Comparison of ENCODE assay signal across 21 cellular contexts in the genomic region with DNA sequence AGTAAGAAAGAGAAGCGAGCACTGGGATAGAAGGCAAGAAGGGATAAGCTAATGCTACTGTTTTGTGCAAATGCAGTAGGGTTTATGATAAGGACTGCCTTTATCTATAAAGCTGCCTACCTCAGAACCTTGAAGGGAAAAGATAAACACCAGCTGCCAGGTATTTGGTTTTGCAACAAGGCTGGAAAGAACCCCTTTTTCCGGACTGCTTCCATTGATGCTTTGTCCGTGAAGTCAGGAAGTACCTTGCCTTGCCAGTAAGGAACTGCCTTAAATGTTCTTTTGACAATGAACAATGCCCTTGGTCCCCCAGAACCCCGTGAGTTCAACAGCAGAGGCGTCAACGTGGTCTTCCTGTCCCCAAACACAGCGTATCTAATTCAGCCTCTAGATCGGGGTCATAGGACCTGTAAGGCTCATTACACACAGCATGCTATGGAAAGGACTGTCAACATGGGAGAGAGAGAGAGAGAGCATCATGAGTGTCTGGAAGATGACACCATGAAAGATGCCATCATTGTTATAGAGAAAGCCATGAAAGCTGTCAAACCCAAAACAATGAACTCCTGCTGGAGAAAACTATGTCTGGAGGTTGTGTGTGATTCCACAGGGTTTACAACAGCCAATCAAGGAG.
DNase-seq lines count a peak whose midpoint lies in the region; ATAC-seq and TF ChIP-seq lines count a peak whose summit lies in the region.
"Had no signal": no experiment of that assay in that cellular context is flagged by ENCODE, and none has a peak within 500 bp of the region (broad histone marks: within the 10 kb centered on the region; RNA-seq: fewer than 3 reads in every experiment).

No MANE protein-coding gene starts in this region.

- peak; percentile 20 for ATAC-seq in stimulated activated naive CD8-positive, alpha-beta T cell treated with anti-CD3 and anti-CD28 coated beads, Interleukin-15, amount 100 ng/mL, for 72 hours
- ATAC-seq: HCT116 had no signal

- no peaks in the 10 kb centered on the region for H3K27me3 Mint-ChIP-seq in activated naive CD4-positive, alpha-beta T cell treated with anti-CD3 and anti-CD28 coated beads, Interleukin-2, amount 50 U/mL, for 24 hours
- no peaks in the 10 kb centered on the region for H3K27me3 Mint-ChIP-seq in activated naive CD8-positive, alpha-beta T cell
- H3K27me3 Mint-ChIP-seq in stimulated activated naive CD8-positive, alpha-beta T cell treated with anti-CD3 and anti-CD28 coated beads, Interleukin-15, amount 100 ng/mL, for 72 hours, result no peaks in the 10 kb centered on the region
- peaks cover 0 to 5% (median 4%) of the 10 kb centered on the region in 3 donors for H3K27me3 Mint-ChIP-seq in CD14-positive monocyte (ENCODE audit: low read depth in 3 of 3)
- H3K27me3 Mint-ChIP-seq: activated B cell treated with CpG ODN at 0.5 μM for 24 hours, memory B cell had no signal

- no peak overlapping the region for H3K4me3 Mint-ChIP-seq in activated naive CD4-positive, alpha-beta T cell treated with anti-CD3 and anti-CD28 coated beads, Interleukin-2, amount 50 U/mL, for 24 hours
- no peak overlapping the region for H3K4me3 Mint-ChIP-seq in activated naive CD8-positive, alpha-beta T cell
- H3K4me3 Mint-ChIP-seq in stimulated activated naive CD8-positive, alpha-beta T cell treated with anti-CD3 and anti-CD28 coated beads, Interleukin-15, amount 100 ng/mL, for 72 hours, result no peak overlapping the region
- no peak overlapping the region for H3K4me3 Mint-ChIP-seq in CD14-positive monocyte
- H3K4me3 Mint-ChIP-seq: activated B cell treated with CpG ODN at 0.5 μM for 24 hours; memory B cell; nephron; T-helper 1 cell treated with Interleukin-12 subunit alpha and Interleukin-12 subunit beta and Interleukin-4 antibody, amounts not matched to agents 30 μg/mL and 1 μg/mL, for 36 hours had no signal

- peaks cover 88% of the 10 kb centered on the region for H3K4me1 Mint-ChIP-seq in activated naive CD4-positive, alpha-beta T cell treated with anti-CD3 and anti-CD28 coated beads, Interleukin-2, amount 50 U/mL, for 24 hours
- peaks cover 81% of the 10 kb centered on the region for H3K4me1 Mint-ChIP-seq in activated naive CD8-positive, alpha-beta T cell (ENCODE audit: low read depth)
- H3K4me1 Mint-ChIP-seq in stimulated activated naive CD8-positive, alpha-beta T cell treated with anti-CD3 and anti-CD28 coated beads, Interleukin-15, amount 100 ng/mL, for 72 hours, result peaks cover 89% of the 10 kb centered on the region
- peaks cover 20% of the 10 kb centered on the region for H3K4me1 Mint-ChIP-seq in CD14-positive monocyte

- no peaks in the 10 kb centered on the region for H3K9me3 Mint-ChIP-seq in activated naive CD4-positive, alpha-beta T cell treated with anti-CD3 and anti-CD28 coated beads, Interleukin-2, amount 50 U/mL, for 24 hours
- no peaks in the 10 kb centered on the region for H3K9me3 Mint-ChIP-seq in activated naive CD8-positive, alpha-beta T cell (ENCODE audit: low read depth)
- no peaks in the 10 kb centered on the region for H3K9me3 Mint-ChIP-seq in stimulated activated naive CD8-positive, alpha-beta T cell treated with anti-CD3 and anti-CD28 coated beads, Interleukin-15, amount 100 ng/mL, for 72 hours
- peaks cover 7 to 15% (median 11%) of the 10 kb centered on the region in 7 donors for H3K9me3 Mint-ChIP-seq in CD14-positive monocyte
- H3K9me3 Mint-ChIP-seq: activated B cell treated with CpG ODN at 0.5 μM for 24 hours had no signal

- no peak for DNase-seq in activated naive CD4-positive, alpha-beta T cell (lab: John Stamatoyannopoulos, UW)
- DNase-seq in left kidney (ENCODE audit: low read depth, low spot score), result peak; percentile 86
- DNase-seq in stimulated activated naive CD8-positive, alpha-beta T cell treated with anti-CD3 and anti-CD28 coated beads, Interleukin-15, amount 100 ng/mL, for 72 hours, result no peak
- DNase-seq in CD14-positive monocyte (ENCODE audit: low spot score), result no peak
- DNase-seq in effector memory CD4-positive, alpha-beta T cell, result no peak
- no peak for DNase-seq in stimulated activated naive CD4-positive, alpha-beta T cell treated with Interleukin-2 at 50 U/mL for 16 hours (lab: John Stamatoyannopoulos, UW)
- DNase-seq: activated B cell treated with CpG ODN at 0.5 μM for 24 hours; DMS79; foreskin melanocyte; NCI-H1436; NCI-H2171 treated with DMSO at 0.1 percent for 48 hours; NCI-H748 treated with DMSO at 0.1 percent for 48 hours; OCI-M1; SHP77 treated with DMSO at 0.1 percent for 48 hours; stimulated activated CD4-positive, alpha-beta T cell treated with anti-CD3 and anti-CD28 coated beads, Interleukin-4, amount 100 ng/mL, for 4 hours had no signal

- H3K36me3 Mint-ChIP-seq in activated naive CD4-positive, alpha-beta T cell treated with anti-CD3 and anti-CD28 coated beads, Interleukin-2, amount 50 U/mL, for 24 hours, result peaks cover 11% of the 10 kb centered on the region
- peaks cover 3% of the 10 kb centered on the region for H3K36me3 Mint-ChIP-seq in activated naive CD8-positive, alpha-beta T cell
- peaks cover 11 to 27% of the 10 kb centered on the region in 2 donors for H3K36me3 Mint-ChIP-seq in CD14-positive monocyte

- no peaks in the 10 kb centered on the region for H3K27me3 ChIP-seq in effector memory CD4-positive, alpha-beta T cell (replicated peaks; ENCODE audit: control insufficient read depth, insufficient read depth, low read length, poor library complexity, severe bottlenecking)

- no peaks in the 10 kb centered on the region for H3K9me3 ChIP-seq in effector memory CD4-positive, alpha-beta T cell (ENCODE audit: control insufficient read depth, low read length)

- intact Hi-C loops in CD14-positive monocyte (cut with micrococcal nuclease), result no loop called here

- H3K27ac Mint-ChIP-seq in activated naive CD4-positive, alpha-beta T cell treated with anti-CD3 and anti-CD28 coated beads, Interleukin-2, amount 50 U/mL, for 24 hours, result peak overlapping the region; percentile 72
- H3K27ac Mint-ChIP-seq in activated naive CD8-positive, alpha-beta T cell, result peak overlapping the region; percentile 17
- H3K27ac Mint-ChIP-seq in stimulated activated naive CD8-positive, alpha-beta T cell treated with anti-CD3 and anti-CD28 coated beads, Interleukin-15, amount 100 ng/mL, for 72 hours, result peak overlapping the region in 1 of 2 donors; percentile 74
- peak overlapping the region in 2 of 7 donors; percentile 16 to 32 for H3K27ac Mint-ChIP-seq in CD14-positive monocyte
- H3K27ac Mint-ChIP-seq: activated B cell treated with CpG ODN at 0.5 μM for 24 hours had no signal

- H3K27ac ChIP-seq in effector memory CD4-positive, alpha-beta T cell (ENCODE audit: insufficient read depth, low read length, poor library complexity, severe bottlenecking), result no peak overlapping the region

- H3K4me1 ChIP-seq in effector memory CD4-positive, alpha-beta T cell (ENCODE audit: control insufficient read depth, insufficient read depth, low read length, poor library complexity, severe bottlenecking), result peaks cover 14% of the 10 kb centered on the region

- H3K4me3 ChIP-seq in effector memory CD4-positive, alpha-beta T cell (ENCODE audit: insufficient read depth, low read depth, low read length, poor library complexity, severe bottlenecking), result no peak overlapping the region

- TF ChIP-seq CTCF in CD14-positive monocyte (IDR thresholded peaks at IDR 0.05), result no peak

- peaks cover 13% of the 10 kb centered on the region for H3K36me3 ChIP-seq in effector memory CD4-positive, alpha-beta T cell (ENCODE audit: control insufficient read depth, insufficient read depth, low read length)
